In the genomic region with DNA sequence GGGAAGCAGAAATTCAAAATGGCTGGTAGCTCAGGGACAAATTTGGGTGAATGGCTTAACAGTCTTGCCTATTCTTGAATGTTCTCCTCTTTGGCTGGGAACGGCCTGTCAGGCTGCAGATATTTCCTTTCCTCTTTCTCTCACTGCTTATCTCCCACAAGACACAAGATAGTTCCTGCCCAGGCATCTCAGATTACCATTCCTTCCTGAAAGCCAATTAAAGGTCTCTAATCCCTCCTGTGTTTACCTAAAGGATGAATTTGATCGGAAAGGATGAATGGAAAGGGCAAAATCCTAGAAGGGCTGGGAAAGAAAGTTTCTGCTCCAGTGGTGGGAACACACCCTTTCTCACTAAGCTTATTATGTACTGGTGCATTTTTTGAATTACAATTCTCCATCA, we compare ENCODE assay signal across 1 cellular context.
TF ChIP-seq lines count a peak whose summit lies in the region.

No MANE protein-coding gene starts in this region.

TF ChIP-seq in SK-N-SH treated with all-trans-retinoic acid at 6 μM for 48 hours, 23 proteins besides CTCF, POLR2A, EP300 and RAD21 (continued from another document):
- TF ChIP-seq, protein P1, sequence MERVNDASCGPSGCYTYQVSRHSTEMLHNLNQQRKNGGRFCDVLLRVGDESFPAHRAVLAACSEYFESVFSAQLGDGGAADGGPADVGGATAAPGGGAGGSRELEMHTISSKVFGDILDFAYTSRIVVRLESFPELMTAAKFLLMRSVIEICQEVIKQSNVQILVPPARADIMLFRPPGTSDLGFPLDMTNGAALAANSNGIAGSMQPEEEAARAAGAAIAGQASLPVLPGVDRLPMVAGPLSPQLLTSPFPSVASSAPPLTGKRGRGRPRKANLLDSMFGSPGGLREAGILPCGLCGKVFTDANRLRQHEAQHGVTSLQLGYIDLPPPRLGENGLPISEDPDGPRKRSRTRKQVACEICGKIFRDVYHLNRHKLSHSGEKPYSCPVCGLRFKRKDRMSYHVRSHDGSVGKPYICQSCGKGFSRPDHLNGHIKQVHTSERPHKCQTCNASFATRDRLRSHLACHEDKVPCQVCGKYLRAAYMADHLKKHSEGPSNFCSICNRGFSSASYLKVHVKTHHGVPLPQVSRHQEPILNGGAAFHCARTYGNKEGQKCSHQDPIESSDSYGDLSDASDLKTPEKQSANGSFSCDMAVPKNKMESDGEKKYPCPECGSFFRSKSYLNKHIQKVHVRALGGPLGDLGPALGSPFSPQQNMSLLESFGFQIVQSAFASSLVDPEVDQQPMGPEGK (CRISPR knock-in tag; IDR thresholded peaks at IDR 0.05; ENCODE audit: borderline replicate concordance): no peak
- TF ChIP-seq GLIS3 (CRISPR knock-in tag; IDR thresholded peaks at IDR 0.05) (no peak), ZNF565 (CRISPR knock-in tag; conservative IDR thresholded peaks at IDR 0.05; ENCODE audit: low read depth) (no peak), ARNTL (CRISPR knock-in tag; IDR thresholded peaks at IDR 0.05; ENCODE audit: borderline replicate concordance, low read depth) (no peak), CSDC2 (CRISPR knock-in tag; IDR thresholded peaks at IDR 0.05) (no peak), ZC3H10 (CRISPR knock-in tag; IDR thresholded peaks at IDR 0.05) (no peak), ZFP30 (CRISPR knock-in tag; IDR thresholded peaks at IDR 0.05) (no peak), RARB (CRISPR knock-in tag; IDR thresholded peaks at IDR 0.05) (no peak), OSR1 (CRISPR knock-in tag; IDR thresholded peaks at IDR 0.05) (no peak), ZNF8 (CRISPR knock-in tag; IDR thresholded peaks at IDR 0.05) (no peak)
- TF ChIP-seq, protein P2, sequence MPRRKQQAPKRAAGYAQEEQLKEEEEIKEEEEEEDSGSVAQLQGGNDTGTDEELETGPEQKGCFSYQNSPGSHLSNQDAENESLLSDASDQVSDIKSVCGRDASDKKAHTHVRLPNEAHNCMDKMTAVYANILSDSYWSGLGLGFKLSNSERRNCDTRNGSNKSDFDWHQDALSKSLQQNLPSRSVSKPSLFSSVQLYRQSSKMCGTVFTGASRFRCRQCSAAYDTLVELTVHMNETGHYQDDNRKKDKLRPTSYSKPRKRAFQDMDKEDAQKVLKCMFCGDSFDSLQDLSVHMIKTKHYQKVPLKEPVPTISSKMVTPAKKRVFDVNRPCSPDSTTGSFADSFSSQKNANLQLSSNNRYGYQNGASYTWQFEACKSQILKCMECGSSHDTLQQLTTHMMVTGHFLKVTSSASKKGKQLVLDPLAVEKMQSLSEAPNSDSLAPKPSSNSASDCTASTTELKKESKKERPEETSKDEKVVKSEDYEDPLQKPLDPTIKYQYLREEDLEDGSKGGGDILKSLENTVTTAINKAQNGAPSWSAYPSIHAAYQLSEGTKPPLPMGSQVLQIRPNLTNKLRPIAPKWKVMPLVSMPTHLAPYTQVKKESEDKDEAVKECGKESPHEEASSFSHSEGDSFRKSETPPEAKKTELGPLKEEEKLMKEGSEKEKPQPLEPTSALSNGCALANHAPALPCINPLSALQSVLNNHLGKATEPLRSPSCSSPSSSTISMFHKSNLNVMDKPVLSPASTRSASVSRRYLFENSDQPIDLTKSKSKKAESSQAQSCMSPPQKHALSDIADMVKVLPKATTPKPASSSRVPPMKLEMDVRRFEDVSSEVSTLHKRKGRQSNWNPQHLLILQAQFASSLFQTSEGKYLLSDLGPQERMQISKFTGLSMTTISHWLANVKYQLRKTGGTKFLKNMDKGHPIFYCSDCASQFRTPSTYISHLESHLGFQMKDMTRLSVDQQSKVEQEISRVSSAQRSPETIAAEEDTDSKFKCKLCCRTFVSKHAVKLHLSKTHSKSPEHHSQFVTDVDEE (CRISPR knock-in tag; IDR thresholded peaks at IDR 0.05): no peak
- TF ChIP-seq, protein P3, sequence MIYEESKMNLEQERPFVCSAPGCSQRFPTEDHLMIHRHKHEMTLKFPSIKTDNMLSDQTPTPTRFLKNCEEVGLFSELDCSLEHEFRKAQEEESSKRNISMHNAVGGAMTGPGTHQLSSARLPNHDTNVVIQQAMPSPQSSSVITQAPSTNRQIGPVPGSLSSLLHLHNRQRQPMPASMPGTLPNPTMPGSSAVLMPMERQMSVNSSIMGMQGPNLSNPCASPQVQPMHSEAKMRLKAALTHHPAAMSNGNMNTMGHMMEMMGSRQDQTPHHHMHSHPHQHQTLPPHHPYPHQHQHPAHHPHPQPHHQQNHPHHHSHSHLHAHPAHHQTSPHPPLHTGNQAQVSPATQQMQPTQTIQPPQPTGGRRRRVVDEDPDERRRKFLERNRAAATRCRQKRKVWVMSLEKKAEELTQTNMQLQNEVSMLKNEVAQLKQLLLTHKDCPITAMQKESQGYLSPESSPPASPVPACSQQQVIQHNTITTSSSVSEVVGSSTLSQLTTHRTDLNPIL (CRISPR knock-in tag; IDR thresholded peaks at IDR 0.05; ENCODE audit: low read depth): no peak
